ENCODE assay signal across 16 cellular contexts in the genomic region with DNA sequence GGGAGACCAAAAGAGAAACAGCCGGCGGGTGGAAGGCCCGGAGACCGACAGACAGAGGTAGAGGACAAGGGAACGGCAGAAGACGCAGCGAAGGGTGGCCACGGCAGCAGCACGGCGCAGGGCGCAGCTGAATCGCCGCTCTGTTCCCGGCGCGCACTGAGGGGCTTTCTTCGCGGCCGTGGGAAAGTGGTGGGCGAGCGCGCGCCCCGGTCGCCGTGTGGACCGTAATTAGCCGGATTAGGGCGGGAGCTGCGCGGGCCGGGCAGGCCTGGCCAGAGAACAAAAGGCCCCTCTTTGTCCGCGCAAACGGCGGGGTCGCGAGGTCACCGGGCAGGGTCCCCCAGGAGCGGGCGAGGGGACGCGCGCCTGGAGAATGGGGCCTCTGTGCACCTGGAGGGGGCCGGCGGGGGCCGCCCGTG.
A peak's percentile ranks its signal among the peaks of the same experiment; 100 is the strongest.
DNase-seq lines count a peak whose midpoint lies in the region; ATAC-seq, FAIRE-seq and TF ChIP-seq lines count a peak whose summit lies in the region.
"Had no signal": no experiment of that assay in that cellular context is flagged by ENCODE, and none has a peak within 500 bp of the region (broad histone marks: within the 10 kb centered on the region; RNA-seq: fewer than 3 reads in every experiment).

No MANE protein-coding gene starts in this region.

- no peaks in the 10 kb centered on the region for H3K27me3 ChIP-seq in H7 (ENCODE audit: control insufficient read depth, insufficient read depth, low read length)
- H3K27me3 ChIP-seq in K562 (ENCODE audit: control insufficient read depth in 2 of 2, insufficient read depth in 2 of 2, low read length in 2 of 2): no peaks in the 10 kb centered on the region
- no peaks in the 10 kb centered on the region for H3K27me3 ChIP-seq in psoas muscle (ENCODE audit: insufficient read depth in 3 of 3, low read length in 2 of 3)

- no peak overlapping the region for H3K4me3 Mint-ChIP-seq in activated CD8-positive, alpha-beta T cell treated with anti-CD3 and anti-CD28 coated beads for 36 hours

- no peaks in the 10 kb centered on the region for H3K9me3 ChIP-seq in K562 (replicated peaks; ENCODE audit: control insufficient read depth, insufficient read depth, low read depth, low read length)
- no peaks in the 10 kb centered on the region for H3K9me3 ChIP-seq in psoas muscle
- H3K9me3 ChIP-seq: prostate gland had no signal

- DNase-seq in H7: peak; percentile 71
- no peak for DNase-seq in K562 (ENCODE audit: extremely low read depth in 1 of 4, low spot score in 3 of 4)
- DNase-seq in left lobe of liver (ENCODE audit: low spot score): peak; percentile 38
- no peak for DNase-seq in psoas muscle
- DNase-seq in activated CD8-positive, alpha-beta T cell treated with anti-CD3 and anti-CD28 coated beads for 36 hours: no peak
- DNase-seq in NAMALWA (ENCODE audit: low spot score): no peak
- no peak for DNase-seq in effector CD4-positive, alpha-beta T cell
- DNase-seq: activated CD4-positive, alpha-beta T cell treated with anti-CD3 and anti-CD28 coated beads for 1 hour; activated naive CD4-positive, alpha-beta T cell treated with Interleukin-2 at 50 U/mL for 16 hours; effector memory CD4-positive, alpha-beta T cell; GM23248; NCI-H510A had no signal

- ATAC-seq in K562: no peak
- no peak for ATAC-seq in left lobe of liver
- ATAC-seq in psoas muscle: no peak
- no peak for ATAC-seq in activated CD8-positive, alpha-beta T cell treated with anti-CD3 and anti-CD28 coated beads for 36 hours
- ATAC-seq in HG03159 (IDR thresholded peaks at IDR 0.05; ENCODE audit: unreplicated experiment): no peak

- H3K4me2 ChIP-seq in K562 (ENCODE audit: insufficient read depth, low read length): no peak overlapping the region

- H3K4me1 ChIP-seq in K562 (replicated peaks in 1 of 2; ENCODE audit: control insufficient read depth in 2 of 2, insufficient read depth in 2 of 2, low read length in 2 of 2): peaks cover 3 to 37% of the 10 kb centered on the region in 2 experiments; a peak in 4 of 5 replicates
- H3K4me1 ChIP-seq in psoas muscle: peaks cover 24% of the 10 kb centered on the region
- H3K4me1 ChIP-seq: prostate gland had no signal

- H3K4me3 ChIP-seq in H7 (ENCODE audit: insufficient read depth, low read depth, low read length): no peak overlapping the region
- no peak overlapping the region for H3K4me3 ChIP-seq in K562
- H3K4me3 ChIP-seq in psoas muscle: peak overlapping the region; percentile 34
- H3K4me3 ChIP-seq: GM23248, prostate gland had no signal

- POLR2A ChIA-PET in K562 (lab: Yijun Ruan, JAX): interaction anchor here (0.6 kb wide), 1 partner anchor 11 kb away, joined by 4 read pairs; no protein-coding TSS in a partner anchor
- POLR2A ChIA-PET in activated CD8-positive, alpha-beta T cell treated with anti-CD3 and anti-CD28 coated beads for 36 hours (lab: Charles Lee): no interaction called here

- no peak for TF ChIP-seq POLR2A in K562 (conservative IDR thresholded peaks at IDR 0.05)

- no peaks in the 10 kb centered on the region for H3K9me1 ChIP-seq in K562 (ENCODE audit: control insufficient read depth, insufficient read depth, low read length)

- peak overlapping the region; percentile 67; the same call in 1 of the 2 replicates for H2AFZ ChIP-seq in K562 (ENCODE audit: low read depth, low read length)
- H2AFZ ChIP-seq: GM23248 had no signal

- intact Hi-C loops in K562 (cut with micrococcal nuclease): no loop called here
- intact Hi-C loops in psoas muscle (cut with DNase I): loop anchor here in 1 of 2 donors (5.0 kb wide), 1 partner anchor 91 kb away; no protein-coding TSS in a partner anchor
- intact Hi-C loops in activated CD8-positive, alpha-beta T cell treated with anti-CD3 and anti-CD28 coated beads for 36 hours (cut with micrococcal nuclease): no loop called here

- H3K79me2 ChIP-seq in K562 (ENCODE audit: control insufficient read depth, insufficient read depth, low read length): no peaks in the 10 kb centered on the region

- TF ChIP-seq RAD21 in K562 (CRISPR knock-in tag; conservative IDR thresholded peaks at IDR 0.05 in 1 of 2, IDR thresholded peaks at IDR 0.05 in 1 of 2): no peak

- CTCF ChIA-PET in K562 (lab: Yijun Ruan, JAX; ENCODE audit: low intra/inter-chr PET ratio): interaction anchor here (0.6 kb wide), 1 partner anchor 162 kb away, joined by 3 read pairs; no protein-coding TSS in a partner anchor
- CTCF ChIA-PET in activated CD8-positive, alpha-beta T cell treated with anti-CD3 and anti-CD28 coated beads for 36 hours (lab: Charles Lee): no interaction called here

- no peak for FAIRE-seq in K562 (lab: Jason Lieb, UNC)
- FAIRE-seq: G401.6, GM12891 had no signal

- no peaks in the 10 kb centered on the region for H4K20me1 ChIP-seq in K562 (replicated peaks; ENCODE audit: control insufficient read depth, insufficient read depth, low read length)

- H3K27ac ChIP-seq in K562 (ENCODE audit: extremely low read depth, low read depth, low read length) (no peak overlapping the region), psoas muscle (no peak overlapping the region)
- H3K27ac ChIP-seq: GM23248, prostate gland had no signal

- TF ChIP-seq EP300 in K562 (IDR thresholded peaks at IDR 0.05; ENCODE audit: low read length): no peak

- in situ Hi-C loops in K562 (cut with MboI): no loop called here

- peak overlapping the region in 1 of 2 experiments; percentile 84; a peak in 1 of 4 replicates for H3K9ac ChIP-seq in K562 (ENCODE audit: insufficient read depth in 1 of 2, low read depth in 2 of 2, low read length in 2 of 2)
- H3K9ac ChIP-seq: GM23248 had no signal

- no TSS peak for BruUV-seq in K562 (replicated peaks; lab: Mats Ljungman, UMichigan)

- 85% methylated on average over 22 of the region's 48 CpGs for WGBS in K562 (ENCODE audit: insufficient coverage, low coverage, missing lambda C conversion rate)
- 60 to 73% (median 61%) methylated on average over 35 to 48 of the region's 48 CpGs for WGBS in psoas muscle, 3 donors

- H3K27me3 Mint-ChIP-seq in activated CD8-positive, alpha-beta T cell treated with anti-CD3 and anti-CD28 coated beads for 36 hours: no peaks in the 10 kb centered on the region

- no peaks in the 10 kb centered on the region for H3K9me3 Mint-ChIP-seq in activated CD8-positive, alpha-beta T cell treated with anti-CD3 and anti-CD28 coated beads for 36 hours

- TF ChIP-seq CTCF in K562 (IDR thresholded peaks at IDR 0.05 in 2 of 3, conservative IDR thresholded peaks at IDR 0.05 in 1 of 3; ENCODE audit: insufficient read depth in 2 of 3, low read depth in 1 of 3, low read length in 3 of 3): no peak
- TF ChIP-seq CTCF in psoas muscle (IDR thresholded peaks at IDR 0.05): no peak
- no peak for TF ChIP-seq CTCF in activated CD8-positive, alpha-beta T cell treated with anti-CD3 and anti-CD28 coated beads for 36 hours (IDR thresholded peaks at IDR 0.05)

- no peaks in the 10 kb centered on the region for H3K4me1 Mint-ChIP-seq in activated CD8-positive, alpha-beta T cell treated with anti-CD3 and anti-CD28 coated beads for 36 hours (ENCODE audit: low read depth)

- H3K36me3 ChIP-seq in H7 (replicated peaks; ENCODE audit: control insufficient read depth, insufficient read depth, low read length): no peaks in the 10 kb centered on the region
- no peaks in the 10 kb centered on the region for H3K36me3 ChIP-seq in K562 (ENCODE audit: control insufficient read depth, insufficient read depth, low read length)
- H3K36me3 ChIP-seq in psoas muscle (ENCODE audit: insufficient read depth in 1 of 2, low read depth in 1 of 2): no peaks in the 10 kb centered on the region
- H3K36me3 ChIP-seq: prostate gland had no signal

- H3K27ac Mint-ChIP-seq in activated CD8-positive, alpha-beta T cell treated with anti-CD3 and anti-CD28 coated beads for 36 hours: no peak overlapping the region

- H3K36me3 Mint-ChIP-seq in activated CD8-positive, alpha-beta T cell treated with anti-CD3 and anti-CD28 coated beads for 36 hours (ENCODE audit: low read depth): peaks cover 2% of the 10 kb centered on the region

TF ChIP-seq in K562, 482 proteins besides CTCF, POLR2A, EP300 and RAD21:
- TF ChIP-seq, protein P1, sequence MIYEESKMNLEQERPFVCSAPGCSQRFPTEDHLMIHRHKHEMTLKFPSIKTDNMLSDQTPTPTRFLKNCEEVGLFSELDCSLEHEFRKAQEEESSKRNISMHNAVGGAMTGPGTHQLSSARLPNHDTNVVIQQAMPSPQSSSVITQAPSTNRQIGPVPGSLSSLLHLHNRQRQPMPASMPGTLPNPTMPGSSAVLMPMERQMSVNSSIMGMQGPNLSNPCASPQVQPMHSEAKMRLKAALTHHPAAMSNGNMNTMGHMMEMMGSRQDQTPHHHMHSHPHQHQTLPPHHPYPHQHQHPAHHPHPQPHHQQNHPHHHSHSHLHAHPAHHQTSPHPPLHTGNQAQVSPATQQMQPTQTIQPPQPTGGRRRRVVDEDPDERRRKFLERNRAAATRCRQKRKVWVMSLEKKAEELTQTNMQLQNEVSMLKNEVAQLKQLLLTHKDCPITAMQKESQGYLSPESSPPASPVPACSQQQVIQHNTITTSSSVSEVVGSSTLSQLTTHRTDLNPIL (CRISPR knock-in tag; IDR thresholded peaks at IDR 0.05): no peak
- TF ChIP-seq, protein P2, sequence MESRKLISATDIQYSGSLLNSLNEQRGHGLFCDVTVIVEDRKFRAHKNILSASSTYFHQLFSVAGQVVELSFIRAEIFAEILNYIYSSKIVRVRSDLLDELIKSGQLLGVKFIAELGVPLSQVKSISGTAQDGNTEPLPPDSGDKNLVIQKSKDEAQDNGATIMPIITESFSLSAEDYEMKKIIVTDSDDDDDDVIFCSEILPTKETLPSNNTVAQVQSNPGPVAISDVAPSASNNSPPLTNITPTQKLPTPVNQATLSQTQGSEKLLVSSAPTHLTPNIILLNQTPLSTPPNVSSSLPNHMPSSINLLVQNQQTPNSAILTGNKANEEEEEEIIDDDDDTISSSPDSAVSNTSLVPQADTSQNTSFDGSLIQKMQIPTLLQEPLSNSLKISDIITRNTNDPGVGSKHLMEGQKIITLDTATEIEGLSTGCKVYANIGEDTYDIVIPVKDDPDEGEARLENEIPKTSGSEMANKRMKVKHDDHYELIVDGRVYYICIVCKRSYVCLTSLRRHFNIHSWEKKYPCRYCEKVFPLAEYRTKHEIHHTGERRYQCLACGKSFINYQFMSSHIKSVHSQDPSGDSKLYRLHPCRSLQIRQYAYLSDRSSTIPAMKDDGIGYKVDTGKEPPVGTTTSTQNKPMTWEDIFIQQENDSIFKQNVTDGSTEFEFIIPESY (CRISPR knock-in tag; IDR thresholded peaks at IDR 0.05): peak; percentile 90
- TF ChIP-seq ZBTB7A (IDR thresholded peaks at IDR 0.05; ENCODE audit: borderline replicate concordance, control insufficient read depth, low read depth, low read length): peak; percentile 49; the same call in 1 of the 2 replicates

Comparison
In these comparisons a context has a peak if more than half of its experiments do, and no peak if none do; other contexts are left out.
1. DNase-seq: peak in H7 (single experiment) and left lobe of liver (single experiment); none in K562 (0 of 4), psoas muscle (0 of 2), activated CD8-positive, alpha-beta T cell treated with anti-CD3 and anti-CD28 coated beads for 36 hours (single experiment), NAMALWA (single experiment) and effector CD4-positive, alpha-beta T cell (single experiment).